Comparison of ENCODE assay signal across 12 cellular contexts in genomic region chr14:95437715-95438114, GRCh38.
A peak's percentile ranks its signal among the peaks of the same experiment; 100 is the strongest.
DNase-seq lines count a peak whose midpoint lies in the region; ATAC-seq and TF ChIP-seq lines count a peak whose summit lies in the region.
"Had no signal": no experiment of that assay in that cellular context is flagged by ENCODE, and none has a peak within 500 bp of the region (broad histone marks: within the 10 kb centered on the region; RNA-seq: fewer than 3 reads in every experiment).

No MANE protein-coding gene starts in this region.

- no peaks in the 10 kb centered on the region for H3K27me3 Mint-ChIP-seq in stimulated activated naive CD8-positive, alpha-beta T cell treated with anti-CD3 and anti-CD28 coated beads, Interleukin-15, Interleukin-2, amounts not matched to agents 100 ng/mL and 50 ng/mL, for 24 hours
- no peaks in the 10 kb centered on the region for H3K27me3 Mint-ChIP-seq in stimulated activated naive CD8-positive, alpha-beta T cell treated with anti-CD3 and anti-CD28 coated beads, Interleukin-15, amount 100 ng/mL, for 72 hours
- no peaks in the 10 kb centered on the region for H3K27me3 Mint-ChIP-seq in effector memory CD8-positive, alpha-beta T cell
- no peaks in the 10 kb centered on the region for H3K27me3 Mint-ChIP-seq in stimulated activated naive B cell treated with anti-CD40 and anti-IgM and Interleukin-4, amounts not matched to agents 10 μg/mL and 1 μg/mL and 100 μg/mL, for 72 hours
- H3K27me3 Mint-ChIP-seq: CD4-positive, CD25-positive, alpha-beta regulatory T cell had no signal

- ATAC-seq in stimulated activated naive CD8-positive, alpha-beta T cell treated with anti-CD3 and anti-CD28 coated beads, Interleukin-15, amount 100 ng/mL, for 72 hours: no peak
- ATAC-seq in effector memory CD8-positive, alpha-beta T cell (replicated peaks): no peak
- peak in 1 of 2 donors; percentile 31 for ATAC-seq in stimulated activated naive B cell treated with anti-CD40 and anti-IgM and Interleukin-4, amounts not matched to agents 10 μg/mL and 1 μg/mL and 100 μg/mL, for 72 hours (replicated peaks)
- ATAC-seq: GM12878, GM23338 had no signal

- no peak for DNase-seq in stimulated activated naive CD8-positive, alpha-beta T cell treated with anti-CD3 and anti-CD28 coated beads, Interleukin-15, amount 100 ng/mL, for 72 hours
- DNase-seq in NAMALWA (ENCODE audit: low spot score) (peak; percentile 39), GM13976 (ENCODE audit: low spot score) (no peak), NCI-H1436 treated with DMSO at 0.1 percent for 48 hours (lab: John Stamatoyannopoulos, UW) (no peak), NCI-H2107 treated with DMSO at 0.1 percent for 48 hours (lab: John Stamatoyannopoulos, UW; ENCODE audit: unreplicated experiment) (no peak)
- DNase-seq in effector memory CD8-positive, alpha-beta T cell: no peak
- no peak for DNase-seq in stimulated activated naive B cell treated with anti-CD40 and anti-IgM and Interleukin-4, amounts not matched to agents 10 μg/mL and 1 μg/mL and 100 μg/mL, for 72 hours
- DNase-seq: CD4-positive, CD25-positive, alpha-beta regulatory T cell; H7 had no signal

- in situ Hi-C loops in GM13976 (cut with MboI; ENCODE audit: low sequenced_read_pairs, unreplicated experiment): no loop called here

- no peaks in the 10 kb centered on the region for H3K9me3 Mint-ChIP-seq in stimulated activated naive CD8-positive, alpha-beta T cell treated with anti-CD3 and anti-CD28 coated beads, Interleukin-15, Interleukin-2, amounts not matched to agents 100 ng/mL and 50 ng/mL, for 24 hours
- no peaks in the 10 kb centered on the region for H3K9me3 Mint-ChIP-seq in stimulated activated naive CD8-positive, alpha-beta T cell treated with anti-CD3 and anti-CD28 coated beads, Interleukin-15, amount 100 ng/mL, for 72 hours
- no peaks in the 10 kb centered on the region for H3K9me3 Mint-ChIP-seq in effector memory CD8-positive, alpha-beta T cell
- H3K9me3 Mint-ChIP-seq in stimulated activated naive B cell treated with anti-CD40 and anti-IgM and Interleukin-4, amounts not matched to agents 10 μg/mL and 1 μg/mL and 100 μg/mL, for 72 hours: peaks cover 3 to 5% of the 10 kb centered on the region in 2 donors

- TF ChIP-seq CTCF in GM13976 (IDR thresholded peaks at IDR 0.05; ENCODE audit: borderline replicate concordance, control extremely low read depth, extremely low read depth, insufficient read depth, missing control alignments): no peak

- no peak overlapping the region for H3K4me3 Mint-ChIP-seq in stimulated activated naive CD8-positive, alpha-beta T cell treated with anti-CD3 and anti-CD28 coated beads, Interleukin-15, Interleukin-2, amounts not matched to agents 100 ng/mL and 50 ng/mL, for 24 hours
- H3K4me3 Mint-ChIP-seq in stimulated activated naive CD8-positive, alpha-beta T cell treated with anti-CD3 and anti-CD28 coated beads, Interleukin-15, amount 100 ng/mL, for 72 hours: no peak overlapping the region
- no peak overlapping the region for H3K4me3 Mint-ChIP-seq in effector memory CD8-positive, alpha-beta T cell
- peak overlapping the region in 1 of 2 donors; percentile 37 for H3K4me3 Mint-ChIP-seq in stimulated activated naive B cell treated with anti-CD40 and anti-IgM and Interleukin-4, amounts not matched to agents 10 μg/mL and 1 μg/mL and 100 μg/mL, for 72 hours
- H3K4me3 Mint-ChIP-seq: CD4-positive, CD25-positive, alpha-beta regulatory T cell; GM23338 had no signal

- peaks cover 36% of the 10 kb centered on the region for H3K36me3 Mint-ChIP-seq in stimulated activated naive CD8-positive, alpha-beta T cell treated with anti-CD3 and anti-CD28 coated beads, Interleukin-15, Interleukin-2, amounts not matched to agents 100 ng/mL and 50 ng/mL, for 24 hours (ENCODE audit: low read depth)
- peaks cover 32% of the 10 kb centered on the region for H3K36me3 Mint-ChIP-seq in effector memory CD8-positive, alpha-beta T cell (ENCODE audit: insufficient read depth)
- peaks cover 50 to 71% of the 10 kb centered on the region in 2 donors for H3K36me3 Mint-ChIP-seq in stimulated activated naive B cell treated with anti-CD40 and anti-IgM and Interleukin-4, amounts not matched to agents 10 μg/mL and 1 μg/mL and 100 μg/mL, for 72 hours

- peak overlapping the region; percentile 29 for H3K27ac Mint-ChIP-seq in stimulated activated naive CD8-positive, alpha-beta T cell treated with anti-CD3 and anti-CD28 coated beads, Interleukin-15, Interleukin-2, amounts not matched to agents 100 ng/mL and 50 ng/mL, for 24 hours
- H3K27ac Mint-ChIP-seq in stimulated activated naive CD8-positive, alpha-beta T cell treated with anti-CD3 and anti-CD28 coated beads, Interleukin-15, amount 100 ng/mL, for 72 hours: no peak overlapping the region
- peak overlapping the region; percentile 21 to 64 for H3K27ac Mint-ChIP-seq in effector memory CD8-positive, alpha-beta T cell
- peak overlapping the region; percentile 1 for H3K27ac Mint-ChIP-seq in stimulated activated naive B cell treated with anti-CD40 and anti-IgM and Interleukin-4, amounts not matched to agents 10 μg/mL and 1 μg/mL and 100 μg/mL, for 72 hours
- H3K27ac Mint-ChIP-seq: GM23338 had no signal

- H3K4me1 Mint-ChIP-seq in stimulated activated naive CD8-positive, alpha-beta T cell treated with anti-CD3 and anti-CD28 coated beads, Interleukin-15, Interleukin-2, amounts not matched to agents 100 ng/mL and 50 ng/mL, for 24 hours (ENCODE audit: low read depth): peaks cover 13% of the 10 kb centered on the region
- peaks cover 3% of the 10 kb centered on the region for H3K4me1 Mint-ChIP-seq in stimulated activated naive CD8-positive, alpha-beta T cell treated with anti-CD3 and anti-CD28 coated beads, Interleukin-15, amount 100 ng/mL, for 72 hours
- peaks cover 0 to 2% of the 10 kb centered on the region in 2 donors for H3K4me1 Mint-ChIP-seq in effector memory CD8-positive, alpha-beta T cell (ENCODE audit: low read depth in 2 of 2)
- peaks cover 18 to 35% of the 10 kb centered on the region in 2 donors for H3K4me1 Mint-ChIP-seq in stimulated activated naive B cell treated with anti-CD40 and anti-IgM and Interleukin-4, amounts not matched to agents 10 μg/mL and 1 μg/mL and 100 μg/mL, for 72 hours
- H3K4me1 Mint-ChIP-seq: GM23338 had no signal

Comparison
In these comparisons a context has a peak if more than half of its experiments do, and no peak if none do; other contexts are left out.
1. H3K27ac Mint-ChIP-seq: peak in stimulated activated naive CD8-positive, alpha-beta T cell treated with anti-CD3 and anti-CD28 coated beads, Interleukin-15, Interleukin-2, amounts not matched to agents 100 ng/mL and 50 ng/mL, for 24 hours (single experiment), effector memory CD8-positive, alpha-beta T cell (2 of 2) and stimulated activated naive B cell treated with anti-CD40 and anti-IgM and Interleukin-4, amounts not matched to agents 10 μg/mL and 1 μg/mL and 100 μg/mL, for 72 hours (single experiment); none in stimulated activated naive CD8-positive, alpha-beta T cell treated with anti-CD3 and anti-CD28 coated beads, Interleukin-15, amount 100 ng/mL, for 72 hours (0 of 2).